ENCODE assay signal across 1 cellular context in genomic region chr5:174735498-174736350, GRCh38.
TF ChIP-seq lines count a peak whose summit lies in the region.

No MANE protein-coding gene starts in this region.

TF ChIP-seq in GM23338, 12 proteins besides CTCF, POLR2A, EP300 and RAD21 (continued from another document):
- TF ChIP-seq REST (IDR thresholded peaks at IDR 0.05; ENCODE audit: unreplicated experiment) (no peak), NANOG (IDR thresholded peaks at IDR 0.05; ENCODE audit: borderline replicate concordance) (no peak), ZNF114 (CRISPR knock-in tag; IDR thresholded peaks at IDR 0.05) (no peak)
